Comparison of ENCODE assay signal across 9 cellular contexts in the genomic region with DNA sequence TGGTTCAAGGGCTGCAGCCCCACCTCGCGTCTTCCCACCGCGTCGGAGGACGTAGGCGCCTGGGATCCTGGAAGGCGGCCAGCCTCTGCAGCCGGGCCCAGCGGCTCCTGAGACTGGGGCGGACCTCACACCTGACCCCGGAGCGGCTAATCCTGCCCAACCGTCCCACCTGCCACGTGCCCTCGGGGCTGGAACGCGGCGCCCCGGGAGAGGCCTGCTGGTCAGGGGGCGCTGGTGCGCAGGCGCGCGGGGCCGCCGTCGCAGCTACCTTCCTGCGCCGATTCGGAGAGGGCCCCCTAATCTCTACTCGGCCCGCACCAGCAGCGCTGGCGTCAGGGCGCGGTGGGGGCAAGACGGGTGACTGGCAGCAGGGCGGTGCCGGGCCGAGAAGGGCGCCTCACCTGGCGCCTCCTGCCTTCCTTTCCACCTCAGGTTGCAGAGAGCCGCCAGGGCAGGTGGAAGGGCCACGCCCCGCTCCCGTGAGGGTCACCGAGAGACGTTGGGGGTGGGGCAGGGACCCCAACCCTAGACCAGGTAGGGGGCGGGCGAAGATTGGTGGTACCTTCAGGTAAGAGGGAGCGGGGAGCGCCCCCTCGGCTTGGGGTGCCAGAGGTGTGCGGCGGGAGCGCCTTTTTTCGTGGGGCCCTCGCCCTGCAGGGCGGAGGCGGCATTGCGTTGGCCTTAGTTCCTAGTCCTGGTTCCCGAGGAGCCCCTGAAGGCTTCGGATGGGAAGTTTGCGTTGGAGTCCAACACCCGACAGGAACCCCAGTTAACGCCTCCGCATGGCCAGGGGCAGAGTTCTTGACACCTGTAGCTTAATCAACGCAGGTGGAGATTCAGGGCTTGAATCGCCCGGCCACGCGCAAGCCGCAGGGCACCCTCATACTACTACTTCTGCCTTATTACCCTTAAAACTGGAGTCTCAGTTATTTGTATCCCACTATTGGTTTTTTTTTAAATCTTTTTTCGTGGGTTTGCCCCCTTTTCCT. TPM values are rescaled to one million over a fixed set of nuclear protein-coding genes. Genes with fewer than 3 reads are reported as not detected.
DNase-seq lines count a peak whose midpoint lies in the region; TF ChIP-seq lines count a peak whose summit lies in the region.
"Had no signal": no experiment of that assay in that cellular context is flagged by ENCODE, and none has a peak within 500 bp of the region (broad histone marks: within the 10 kb centered on the region; RNA-seq: fewer than 3 reads in every experiment).

A gene with protein sequence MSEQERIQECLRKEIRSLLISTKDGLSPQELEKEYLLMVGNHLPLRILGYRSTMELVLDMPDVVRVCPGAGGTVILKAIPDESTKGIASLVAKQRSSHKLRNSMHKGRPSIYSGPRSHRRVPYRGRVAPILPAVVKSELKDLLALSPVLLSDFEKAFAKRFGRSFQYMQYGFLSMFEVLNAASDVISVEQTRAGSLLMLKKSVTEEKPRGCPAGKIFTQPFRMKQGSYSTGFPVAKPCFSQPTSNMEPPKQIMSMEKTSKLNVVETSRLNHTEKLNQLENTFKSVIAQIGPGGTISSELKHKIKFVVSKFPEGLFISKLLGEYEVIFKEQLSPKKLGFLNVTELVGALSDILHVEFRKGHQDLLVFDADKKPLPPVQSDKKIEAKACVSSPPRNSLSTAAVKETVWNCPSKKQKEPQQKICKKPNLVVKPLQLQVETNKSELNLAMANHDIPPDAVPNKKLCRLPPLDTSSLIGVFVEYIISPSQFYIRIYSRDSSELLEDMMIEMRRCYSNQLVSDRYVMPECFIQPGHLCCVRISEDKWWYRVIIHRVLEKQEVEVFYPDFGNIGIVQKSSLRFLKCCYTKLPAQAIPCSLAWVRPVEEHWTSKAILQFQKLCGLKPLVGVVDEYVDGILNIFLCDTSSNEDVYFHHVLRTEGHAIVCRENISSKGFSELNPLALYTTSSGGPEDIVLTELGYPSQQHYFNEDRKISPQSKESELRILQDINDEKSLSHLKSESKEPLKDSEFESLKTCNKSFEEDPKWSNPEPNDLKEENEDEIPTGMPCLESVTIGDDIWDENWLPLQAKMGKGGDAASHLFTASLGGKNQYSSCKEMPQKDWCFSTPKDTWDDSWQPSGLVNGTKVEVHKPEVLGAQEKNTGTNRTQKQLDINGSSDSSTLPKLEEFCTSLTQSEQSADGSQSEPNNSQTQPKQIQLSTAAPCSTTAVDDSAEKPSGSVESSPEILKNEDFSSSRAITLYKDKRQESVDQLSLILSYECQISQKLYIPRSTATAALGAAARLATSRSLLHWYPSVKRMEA (plus strand): TSS at position 241 of the 989 bp plus-strand sequence. CDS start 784 bp downstream, outside the sequence.

- WGBS in iPS DF 6.9 (ENCODE audit: insufficient coverage, insufficient read length): no CpG with 5 or more reads among the region's 75 CpGs
- WGBS in spleen, 5 donors: 19 to 42% (median 22%) methylated on average over 35 to 75 of the region's 75 CpGs

- intact Hi-C loops in spleen (cut with DNase I; ENCODE audit: low total_unique reads): no loop called here

- peak within 1 kb of the TSS; percentile 49 for H3K9ac ChIP-seq in SK-N-MC (ENCODE audit: insufficient read length)

- H3K9me3 ChIP-seq in SK-N-MC (ENCODE audit: low read depth, low read length) (no peaks in the 10 kb centered on the region), iPS DF 6.9 (ENCODE audit: control insufficient read depth, insufficient read depth, low read length) (no peaks in the 10 kb centered on the region), spleen (peaks cover 0 to 5% (median 0%) of the 10 kb centered on the region in 8 donors)

- peak within 1 kb of the TSS; percentile 71 for H3K4me3 ChIP-seq in SK-N-MC
- H3K4me3 ChIP-seq in iPS DF 6.9 (ENCODE audit: low read length): peak within 1 kb of the TSS; percentile 8; the same call in 1 of the 2 replicates
- peak within 1 kb of the TSS in 4 of 8 donors; percentile 2 to 37 (median 9) for H3K4me3 ChIP-seq in spleen

- no peaks in the 10 kb centered on the region for H3K4me1 Mint-ChIP-seq in osteocyte (ENCODE audit: unreplicated experiment)

- no peak for TF ChIP-seq POLR2A in spleen (IDR thresholded peaks at IDR 0.05)

- no peaks in the 10 kb centered on the region for H3K36me3 Mint-ChIP-seq in osteocyte (ENCODE audit: unreplicated experiment)

- no peaks in the 10 kb centered on the region; the same call in 1 of the 2 replicates for H3K4me1 ChIP-seq in iPS DF 6.9 (ENCODE audit: control insufficient read depth, insufficient read depth, low read length)
- peaks cover 0 to 8% (median 2%) of the 10 kb centered on the region in 6 donors for H3K4me1 ChIP-seq in spleen

- H3K27ac ChIP-seq in SK-N-MC (no peak within 1 kb of the TSS), iPS DF 6.9 (ENCODE audit: low read length) (no peak within 1 kb of the TSS), spleen (no peak within 1 kb of the TSS)

- peaks cover 10% of the 10 kb centered on the region for H3K27me3 Mint-ChIP-seq in osteocyte (ENCODE audit: unreplicated experiment)

- TF ChIP-seq CTCF in spleen (IDR thresholded peaks at IDR 0.05 in 8 of 11, conservative IDR thresholded peaks at IDR 0.05 in 3 of 11) (no peak), osteocyte (IDR thresholded peaks at IDR 0.05) (no peak)

- no peaks in the 10 kb centered on the region for H3K9me3 Mint-ChIP-seq in osteocyte (ENCODE audit: unreplicated experiment)

- no peak within 1 kb of the TSS for H3K27ac Mint-ChIP-seq in osteocyte (ENCODE audit: unreplicated experiment)

- peak; percentile 46 to 70 (median 68) for DNase-seq in NCI-H1417 (lab: John Stamatoyannopoulos, UW)
- no peak for DNase-seq in NCI-H1417 treated with DMSO at 0.1 percent for 48 hours (lab: John Stamatoyannopoulos, UW)
- no peak for DNase-seq in SK-N-MC (ENCODE audit: low read depth, low spot score)
- no peak for DNase-seq in iPS DF 6.9 (ENCODE audit: low read depth, low spot score)
- peak; percentile 71 for DNase-seq in spleen
- DNase-seq in NCI-H146 treated with DMSO at 0.1 percent for 48 hours (lab: John Stamatoyannopoulos, UW; ENCODE audit: unreplicated experiment): no peak
- no peak for DNase-seq in osteocyte (ENCODE audit: extremely low spot score, unreplicated experiment)
- DNase-seq in NK-92 treated with Interleukin-12 subunit alpha and Interleukin-12 subunit beta, amount 100 ng/mL, for 24 hours (lab: John Stamatoyannopoulos, UW): no peak
- DNase-seq: Karpas-422 had no signal

- peaks cover 2% of the 10 kb centered on the region; the same call in 1 of the 2 replicates for H3K27me3 ChIP-seq in iPS DF 6.9 (ENCODE audit: control insufficient read depth, insufficient read depth, low read length)
- peaks cover 0 to 69% (median 12%) of the 10 kb centered on the region in 7 donors for H3K27me3 ChIP-seq in spleen (replicated peaks in 1 of 7)

- no peak within 1 kb of the TSS for H3K4me3 Mint-ChIP-seq in osteocyte (ENCODE audit: unreplicated experiment)

- H3K36me3 ChIP-seq in SK-N-MC (ENCODE audit: insufficient read depth, low read length) (no peaks in the 10 kb centered on the region), iPS DF 6.9 (ENCODE audit: control insufficient read depth, insufficient read depth, low read length) (no peaks in the 10 kb centered on the region; the same call in 1 of the 2 replicates), spleen (no peaks in the 10 kb centered on the region)

RNA-seq across cellular contexts. Expression of the gene that starts here (rescaled TPM):
- under 1 TPM in 1 of 7 donors, not detected in 6; 0.14 TPM for total RNA-seq in spleen
- polyA plus RNA-seq in spleen: under 1 TPM; 0.02 to 0.06 (median 0.05) TPM
- not detected in 2 replicates for total RNA-seq in osteocyte

Comparison
In these comparisons a context has a peak if more than half of its experiments do, and no peak if none do; other contexts are left out.
1. DNase-seq: peak in NCI-H1417 (3 of 3); none in NCI-H1417 treated with DMSO at 0.1 percent for 48 hours (single experiment), SK-N-MC (single experiment), iPS DF 6.9 (single experiment), NCI-H146 treated with DMSO at 0.1 percent for 48 hours (single experiment), osteocyte (single experiment) and NK-92 treated with Interleukin-12 subunit alpha and Interleukin-12 subunit beta, amount 100 ng/mL, for 24 hours (single experiment).
2. Peak in DNase-seq in spleen; RNA of the gene not detected or under 1 TPM.